Comparison of ENCODE assay signal across 8 cellular contexts in genomic region chr4:76213415-76214268, GRCh38.
DNase-seq lines count a peak whose midpoint lies in the region; ATAC-seq and TF ChIP-seq lines count a peak whose summit lies in the region.

Gene SCARB2 (minus strand): TSS chr4:76213824. CDS start chr4:76213543, 281 bp downstream.

- no peak for TF ChIP-seq CTCF in choroid plexus epithelial cell (conservative IDR thresholded peaks at IDR 0.05; ENCODE audit: low read depth, low read length)

- peak within 1 kb of the TSS; percentile 93 for H3K4me3 ChIP-seq in choroid plexus epithelial cell (ENCODE audit: low read depth, low read length)

- ATAC-seq in GM18858 (IDR thresholded peaks at IDR 0.05; ENCODE audit: unreplicated experiment) (peak; percentile 64), HG03064 (IDR thresholded peaks at IDR 0.05; ENCODE audit: low read depth, unreplicated experiment) (peak; percentile 79)

- peak within 1 kb of the TSS; percentile 97 for H3K27ac ChIP-seq in layer of hippocampus (ENCODE audit: low read depth, low read length)

- peak; percentile 94 for DNase-seq in AG08395 (ENCODE audit: low spot score)
- DNase-seq in NCI-H226, result peak; percentile 63
- peak; percentile 55 for DNase-seq in activated CD4-positive, alpha-beta T cell treated with anti-CD3 and anti-CD28 coated beads for 1 hour
- DNase-seq in choroid plexus epithelial cell (ENCODE audit: low read depth), result peak; percentile 88
- peak; percentile 65 for DNase-seq in stimulated activated CD4-positive, alpha-beta T cell treated with anti-CD3 and anti-CD28 coated beads, Interleukin-1b, Interleukin-23, amount 100 ng/mL, for 48 hours

- no peaks in the 10 kb centered on the region for H3K27me3 ChIP-seq in layer of hippocampus (ENCODE audit: control insufficient read depth, insufficient read depth, low read length)

Comparison
In these comparisons a context has a peak if more than half of its experiments do, and no peak if none do; other contexts are left out.
1. Peak in every context shown above with its lines: DNase-seq, ATAC-seq, H3K4me3 ChIP-seq and H3K27ac ChIP-seq.